Comparison of ENCODE assay signal across 19 cellular contexts in the genomic region with DNA sequence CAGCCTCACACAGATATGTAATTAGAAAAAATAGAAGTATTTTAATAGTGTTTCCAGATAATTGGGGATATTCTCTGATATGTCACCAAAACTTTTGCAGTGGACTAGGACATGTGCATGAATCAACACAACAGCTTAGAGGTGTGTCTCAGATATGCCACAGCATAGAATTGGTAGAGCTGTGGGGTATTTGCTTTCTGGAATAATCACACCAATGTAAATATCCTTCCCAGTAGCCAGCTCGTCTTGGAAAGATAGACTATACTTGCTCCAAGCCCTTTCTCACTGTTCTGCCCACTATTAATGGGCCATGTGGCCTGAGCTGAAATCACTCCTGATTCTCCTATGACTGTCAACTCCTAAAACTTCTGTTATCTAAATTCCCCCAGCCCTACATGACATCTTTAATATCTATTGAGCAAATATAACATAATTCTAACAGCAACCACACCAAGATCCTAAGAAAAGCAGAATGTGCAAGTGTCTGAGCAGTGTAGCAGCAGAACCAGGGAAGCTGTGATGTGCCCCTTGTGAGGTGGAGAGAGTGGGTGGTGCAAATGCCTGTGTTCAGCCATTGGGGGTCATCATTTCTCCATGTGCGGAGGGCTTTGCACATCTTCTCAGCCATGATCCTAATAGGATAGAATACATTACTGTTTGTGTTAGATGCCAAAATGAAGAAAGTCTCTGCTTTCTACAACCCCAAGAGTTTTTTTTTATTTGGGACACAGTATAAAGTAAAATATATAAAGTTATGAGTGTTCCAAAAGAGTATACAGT.
A peak's percentile ranks its signal among the peaks of the same experiment; 100 is the strongest.
DNase-seq lines count a peak whose midpoint lies in the region; ATAC-seq and TF ChIP-seq lines count a peak whose summit lies in the region.
"Had no signal": no experiment of that assay in that cellular context is flagged by ENCODE, and none has a peak within 500 bp of the region (broad histone marks: within the 10 kb centered on the region; RNA-seq: fewer than 3 reads in every experiment).

No MANE protein-coding gene starts in this region.

- in situ Hi-C loops in GM13977 (cut with MboI; ENCODE audit: low pct_unique_long_range_greater_than_20kb, low sequenced_read_pairs, unreplicated experiment): loop anchor here (10.0 kb wide), 1 partner anchor 97 kb away; no protein-coding TSS in a partner anchor
- in situ Hi-C loops in SK-MEL-5 (cut with HindIII; ENCODE audit: low pct_unique_long_range_greater_than_20kb, low sequenced_read_pairs): no loop called here

- TF ChIP-seq CTCF in AG04450 (IDR thresholded peaks at IDR 0.05; ENCODE audit: low read depth, low read length) (no peak), GM13977 (IDR thresholded peaks at IDR 0.05; ENCODE audit: extremely low read depth, insufficient read depth, missing control alignments) (peak; percentile 30), fibroblast of the aortic adventitia (IDR thresholded peaks at IDR 0.05; ENCODE audit: insufficient read depth, low read length) (no peak), tibial artery (IDR thresholded peaks at IDR 0.05) (no peak), natural killer cell (IDR thresholded peaks at IDR 0.05) (no peak)

- POLR2A ChIA-PET in AG04450 (lab: Yijun Ruan, JAX): no interaction called here

- H3K4me3 ChIP-seq in AG04450 (ENCODE audit: low read depth, low read length): no peak overlapping the region
- no peak overlapping the region for H3K4me3 ChIP-seq in fibroblast of the aortic adventitia (ENCODE audit: low read depth, low read length)
- no peak overlapping the region for H3K4me3 ChIP-seq in tibial artery
- H3K4me3 ChIP-seq: adrenal gland, dorsolateral prefrontal cortex, smooth muscle cell had no signal

- no peaks in the 10 kb centered on the region for H3K36me3 Mint-ChIP-seq in natural killer cell

- H3K27ac ChIP-seq in AG04450 (ENCODE audit: low read depth, low read length): peak overlapping the region; percentile 2
- H3K27ac ChIP-seq in tibial artery: no peak overlapping the region
- H3K27ac ChIP-seq: adrenal gland, dorsolateral prefrontal cortex, KMS-11 had no signal

- no peaks in the 10 kb centered on the region for H3K36me3 ChIP-seq in tibial artery
- H3K36me3 ChIP-seq: adrenal gland had no signal

- no peaks in the 10 kb centered on the region for H3K27me3 ChIP-seq in AG04450 (ENCODE audit: control insufficient read depth, insufficient read depth, low read length)
- H3K27me3 ChIP-seq in tibial artery: no peaks in the 10 kb centered on the region
- H3K27me3 ChIP-seq: adrenal gland, dorsolateral prefrontal cortex had no signal

- no peak overlapping the region for H3K27ac Mint-ChIP-seq in natural killer cell
- H3K27ac Mint-ChIP-seq: activated CD4-positive, alpha-beta T cell treated with anti-CD3 and anti-CD28 coated beads, Interleukin-2, amount 10 ng/mL, durations not matched to agents 24 days and 14 days had no signal

- H3K9me3 ChIP-seq in AG04450 (ENCODE audit: control insufficient read depth, insufficient read depth, low read length) (no peaks in the 10 kb centered on the region), tibial artery (no peaks in the 10 kb centered on the region)
- H3K9me3 ChIP-seq: adrenal gland had no signal

- H3K27me3 Mint-ChIP-seq in natural killer cell (ENCODE audit: low read depth in 2 of 2): no peaks in the 10 kb centered on the region
- H3K27me3 Mint-ChIP-seq: activated CD4-positive, alpha-beta T cell treated with anti-CD3 and anti-CD28 coated beads, Interleukin-2, amount 10 ng/mL, durations not matched to agents 24 days and 14 days had no signal

- DNase-seq in AG04450 (ENCODE audit: low read depth, low spot score): no peak
- no peak for DNase-seq in GM13977 (ENCODE audit: low spot score)
- DNase-seq in SK-MEL-5 (ENCODE audit: low read depth, low spot score): peak; percentile 13
- peak; percentile 6 for DNase-seq in fibroblast of the aortic adventitia (ENCODE audit: low read depth)
- no peak for DNase-seq in tibial artery
- no peak for DNase-seq in ureter (ENCODE audit: low spot score)
- no peak for DNase-seq in SHP77 (lab: John Stamatoyannopoulos, UW)
- DNase-seq in natural killer cell: no peak
- DNase-seq: activated CD4-positive, alpha-beta T cell treated with anti-CD3 and anti-CD28 coated beads, Interleukin-2, amount 10 ng/mL, durations not matched to agents 24 days and 14 days; activated T-cell treated with anti-CD3 and anti-CD28 coated beads, Interleukin-2, amount 50 U/mL, for 4 hours; adrenal gland; dorsolateral prefrontal cortex; NCI-H1694 treated with DMSO at 0.1 percent for 48 hours; NCI-H774; SHP77 treated with DMSO at 0.1 percent for 48 hours; T1000 had no signal

- H3K4me3 Mint-ChIP-seq in natural killer cell: no peak overlapping the region
- H3K4me3 Mint-ChIP-seq: activated CD4-positive, alpha-beta T cell treated with anti-CD3 and anti-CD28 coated beads, Interleukin-2, amount 10 ng/mL, durations not matched to agents 24 days and 14 days; activated T-cell treated with anti-CD3 and anti-CD28 coated beads, Interleukin-2, amount 50 U/mL, for 4 hours had no signal

- no peaks in the 10 kb centered on the region for H3K4me1 Mint-ChIP-seq in natural killer cell

- no peak for ATAC-seq in natural killer cell
- ATAC-seq: activated T-cell treated with anti-CD3 and anti-CD28 coated beads, Interleukin-2, amount 50 U/mL, for 4 hours; HCT116 had no signal

- CTCF ChIA-PET in AG04450 (lab: Charles Lee): interaction anchor here (0.5 kb wide), 1 partner anchor 91 kb away, joined by 3 read pairs; no protein-coding TSS in a partner anchor

- no peaks in the 10 kb centered on the region for H3K4me1 ChIP-seq in tibial artery
- H3K4me1 ChIP-seq: adrenal gland had no signal

- intact Hi-C loops in tibial artery (cut with DNase I; ENCODE audit: low total_unique reads): loop anchor here (10.0 kb wide), 1 partner anchor 1567 kb away; no protein-coding TSS in a partner anchor
- intact Hi-C loops in natural killer cell (cut with micrococcal nuclease): no loop called here

- H3K9me3 Mint-ChIP-seq in natural killer cell: no peaks in the 10 kb centered on the region
- H3K9me3 Mint-ChIP-seq: activated CD4-positive, alpha-beta T cell treated with anti-CD3 and anti-CD28 coated beads, Interleukin-2, amount 10 ng/mL, durations not matched to agents 24 days and 14 days; activated T-cell treated with anti-CD3 and anti-CD28 coated beads, Interleukin-2, amount 50 U/mL, for 4 hours had no signal

Comparison
In these comparisons a context has a peak if more than half of its experiments do, and no peak if none do; other contexts are left out.
1. DNase-seq: peak in SK-MEL-5 (single experiment) and fibroblast of the aortic adventitia (single experiment); none in AG04450 (single experiment), GM13977 (single experiment), tibial artery (0 of 2), ureter (single experiment), SHP77 (0 of 2) and natural killer cell (single experiment).